Comparison of ENCODE assay signal across 20 cellular contexts in the genomic region with DNA sequence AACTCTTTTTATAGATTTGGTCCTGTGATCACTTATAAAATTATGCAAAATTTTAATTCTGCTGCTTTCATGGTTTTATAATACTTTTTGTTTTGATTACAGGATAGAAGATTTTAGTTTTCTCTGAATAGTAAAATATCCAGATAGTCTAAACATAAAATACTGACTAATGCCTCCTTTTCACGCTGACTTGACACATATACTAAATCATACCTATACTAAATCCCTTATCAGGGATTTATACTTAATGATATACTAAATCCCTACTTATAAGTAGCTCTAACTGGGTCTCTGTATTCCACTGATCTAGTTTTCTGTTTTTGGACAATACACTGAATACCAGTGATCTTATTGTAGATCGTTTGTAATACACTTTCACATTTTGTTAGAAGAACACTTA.
DNase-seq lines count a peak whose midpoint lies in the region; ATAC-seq, FAIRE-seq and TF ChIP-seq lines count a peak whose summit lies in the region.
"Had no signal": no experiment of that assay in that cellular context is flagged by ENCODE, and none has a peak within 500 bp of the region (broad histone marks: within the 10 kb centered on the region; RNA-seq: fewer than 3 reads in every experiment).

No MANE protein-coding gene starts in this region.

- POLR2A ChIA-PET in activated CD4-positive, alpha-beta T cell treated with anti-CD3 and anti-CD28 coated beads, Interleukin-2, amount 10 ng/mL, durations not matched to agents 7 days and 5 days (lab: Charles Lee): no interaction called here

- in situ Hi-C loops in gastrocnemius medialis (cut with MboI; ENCODE audit: low sequenced_read_pairs in 4 of 4): no loop called here

- intact Hi-C loops in gastrocnemius medialis (cut with DNase I; ENCODE audit: low total_unique reads): no loop called here

- H3K27me3 Mint-ChIP-seq in activated CD4-positive, alpha-beta T cell treated with anti-CD3 and anti-CD28 coated beads, Interleukin-2, amount 10 ng/mL, durations not matched to agents 7 days and 5 days: no peaks in the 10 kb centered on the region
- no peaks in the 10 kb centered on the region for H3K27me3 Mint-ChIP-seq in central memory CD8-positive, alpha-beta T cell
- H3K27me3 Mint-ChIP-seq: B cell had no signal

- H3K4me3 ChIP-seq in gastrocnemius medialis: no peak overlapping the region
- H3K4me3 ChIP-seq: GM12878, SJCRH30 had no signal

- H3K9me3 Mint-ChIP-seq in activated CD4-positive, alpha-beta T cell treated with anti-CD3 and anti-CD28 coated beads, Interleukin-2, amount 10 ng/mL, durations not matched to agents 7 days and 5 days: no peaks in the 10 kb centered on the region
- H3K9me3 Mint-ChIP-seq in central memory CD8-positive, alpha-beta T cell: no peaks in the 10 kb centered on the region

- peaks cover 7% of the 10 kb centered on the region for H3K4me1 Mint-ChIP-seq in activated CD4-positive, alpha-beta T cell treated with anti-CD3 and anti-CD28 coated beads, Interleukin-2, amount 10 ng/mL, durations not matched to agents 7 days and 5 days
- peaks cover 5% of the 10 kb centered on the region for H3K4me1 Mint-ChIP-seq in central memory CD8-positive, alpha-beta T cell
- H3K4me1 Mint-ChIP-seq: B cell had no signal

- DNase-seq in activated CD4-positive, alpha-beta T cell treated with anti-CD3 and anti-CD28 coated beads, Interleukin-2, amount 10 ng/mL, durations not matched to agents 7 days and 5 days: no peak
- no peak for DNase-seq in activated CD4-positive, alpha-beta T cell treated with anti-CD3 and anti-CD28 coated beads for 4 hours
- no peak for DNase-seq in GM19239 (ENCODE audit: insufficient read length, low spot score)
- DNase-seq in central memory CD8-positive, alpha-beta T cell (ENCODE audit: low spot score in 2 of 2): no peak
- DNase-seq in gastrocnemius medialis: no peak
- DNase-seq in NCI-H1436 (lab: John Stamatoyannopoulos, UW): no peak
- DNase-seq: 8988T, MV-4-11, NCI-H1417, NCI-H187 treated with DMSO at 0.1 percent for 48 hours, NCI-H226, NCI-H524, PC-3, SJCRH30 had no signal

- no peak for TF ChIP-seq POLR2A in gastrocnemius medialis (IDR thresholded peaks at IDR 0.05)

- TF ChIP-seq CTCF in gastrocnemius medialis (IDR thresholded peaks at IDR 0.05 in 4 of 5, conservative IDR thresholded peaks at IDR 0.05 in 1 of 5): no peak

- H3K4me1 ChIP-seq in gastrocnemius medialis: no peaks in the 10 kb centered on the region
- H3K4me1 ChIP-seq: SJCRH30 had no signal

- H3K36me3 ChIP-seq in gastrocnemius medialis: peaks cover 0 to 16% of the 10 kb centered on the region in 2 donors

- CTCF ChIA-PET in activated CD4-positive, alpha-beta T cell treated with anti-CD3 and anti-CD28 coated beads, Interleukin-2, amount 10 ng/mL, durations not matched to agents 7 days and 5 days (lab: Charles Lee): no interaction called here

- no peak for ATAC-seq in central memory CD8-positive, alpha-beta T cell (replicated peaks; ENCODE audit: extremely low read depth, poor library complexity, severe bottlenecking)
- ATAC-seq in gastrocnemius medialis (no peak), GM19395 (IDR thresholded peaks at IDR 0.05; ENCODE audit: unreplicated experiment) (no peak), GM18520 (IDR thresholded peaks at IDR 0.05; ENCODE audit: unreplicated experiment) (no peak)
- ATAC-seq: GM12878, PC-3 had no signal

- peak; percentile 18 for FAIRE-seq in GM19239 (lab: Jason Lieb, UNC)
- FAIRE-seq: GM12878 had no signal

- no peaks in the 10 kb centered on the region for H3K9me3 ChIP-seq in gastrocnemius medialis
- H3K9me3 ChIP-seq: SJCRH30 had no signal

- H3K4me3 Mint-ChIP-seq in activated CD4-positive, alpha-beta T cell treated with anti-CD3 and anti-CD28 coated beads, Interleukin-2, amount 10 ng/mL, durations not matched to agents 7 days and 5 days: no peak overlapping the region
- H3K4me3 Mint-ChIP-seq in central memory CD8-positive, alpha-beta T cell: no peak overlapping the region
- H3K4me3 Mint-ChIP-seq: B cell had no signal

- no peaks in the 10 kb centered on the region for H3K27me3 ChIP-seq in gastrocnemius medialis
- H3K27me3 ChIP-seq: SJCRH30 had no signal

- peaks cover 22% of the 10 kb centered on the region for H3K36me3 Mint-ChIP-seq in activated CD4-positive, alpha-beta T cell treated with anti-CD3 and anti-CD28 coated beads, Interleukin-2, amount 10 ng/mL, durations not matched to agents 7 days and 5 days (ENCODE audit: low read depth)
- peaks cover 15% of the 10 kb centered on the region for H3K36me3 Mint-ChIP-seq in central memory CD8-positive, alpha-beta T cell (ENCODE audit: insufficient read depth)

- H3K27ac Mint-ChIP-seq in activated CD4-positive, alpha-beta T cell treated with anti-CD3 and anti-CD28 coated beads, Interleukin-2, amount 10 ng/mL, durations not matched to agents 7 days and 5 days: peak overlapping the region; percentile 69
- H3K27ac Mint-ChIP-seq in central memory CD8-positive, alpha-beta T cell (ENCODE audit: low read depth): peak overlapping the region; percentile 41
- H3K27ac Mint-ChIP-seq: B cell had no signal

- peak overlapping the region in 3 of 4 donors; percentile 7 to 15 (median 9) for H3K27ac ChIP-seq in gastrocnemius medialis
- H3K27ac ChIP-seq: KMS-11, RWPE1, SJCRH30 had no signal
